ENCODE assay signal across 17 cellular contexts in the genomic region with DNA sequence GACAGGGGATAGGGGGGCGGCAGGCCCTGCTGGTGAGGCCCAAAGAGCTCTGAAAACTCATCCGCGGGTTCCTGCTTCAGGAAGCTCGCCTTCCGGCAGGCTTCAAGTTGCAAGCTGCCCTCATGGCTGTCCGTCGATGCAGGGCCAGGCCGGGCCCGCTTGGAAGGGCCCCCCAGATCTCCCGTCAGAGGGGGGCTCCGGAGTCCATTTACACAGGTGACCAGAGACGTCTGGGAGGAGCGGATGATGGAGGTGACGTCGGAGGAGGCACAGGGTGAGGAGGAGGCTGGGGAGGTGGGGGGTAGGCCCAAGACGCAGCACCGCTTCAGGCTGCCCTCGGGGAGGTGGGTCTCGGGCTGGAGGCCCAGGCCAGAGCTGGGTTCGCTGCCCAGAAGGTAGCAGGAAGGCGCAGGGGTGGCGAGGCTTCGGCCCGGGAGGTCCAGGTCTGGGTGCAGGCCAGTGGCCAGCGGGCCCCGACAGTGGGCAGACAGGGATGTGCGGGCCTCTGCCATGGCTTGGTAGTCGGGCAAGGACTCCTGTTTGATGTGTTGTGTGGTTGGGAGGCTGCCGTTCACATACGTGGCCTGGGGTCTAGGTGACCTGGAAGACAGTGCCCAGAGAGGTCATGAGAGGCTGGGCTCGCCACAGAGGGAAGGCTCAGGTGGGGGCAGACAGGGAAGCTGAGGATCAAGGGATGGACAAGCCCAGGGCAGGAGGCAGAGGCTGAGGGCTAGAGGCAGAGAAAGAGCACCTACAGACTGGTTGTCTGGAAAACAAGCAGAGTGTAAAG.
"Had no signal": no experiment of that assay in that cellular context is flagged by ENCODE, and none has a peak within 500 bp of the region (broad histone marks: within the 10 kb centered on the region; RNA-seq: fewer than 3 reads in every experiment).

No MANE protein-coding gene starts in this region.

- H3K9me3 ChIP-seq: breast epithelium, esophagus squamous epithelium, lower lobe of right lung, stomach, thyroid gland had no signal

- H3K4me1 ChIP-seq: breast epithelium had no signal

- H3K4me3 ChIP-seq: breast epithelium, esophagus squamous epithelium, lower lobe of right lung, SK-N-MC, stomach, thyroid gland had no signal

- H3K27me3 Mint-ChIP-seq: activated CD4-positive, alpha-beta memory T cell treated with anti-CD3 and anti-CD28 coated beads for 36 hours; activated CD4-positive, alpha-beta T cell treated with anti-CD3 and anti-CD28 coated beads, Interleukin-2, amount 10 ng/mL, durations not matched to agents 24 days and 14 days; central memory CD8-positive, alpha-beta T cell; naive thymus-derived CD8-positive, alpha-beta T cell had no signal

- DNase-seq: activated CD4-positive, alpha-beta memory T cell treated with anti-CD3 and anti-CD28 coated beads for 36 hours; activated naive CD4-positive, alpha-beta T cell treated with anti-CD3 and anti-CD28 coated beads, Interleukin-2, amount 50 U/mL, for 16 hours; effector CD4-positive, alpha-beta T cell; esophagus squamous epithelium; foreskin melanocyte; kidney glomerular epithelial cell; naive thymus-derived CD8-positive, alpha-beta T cell; stimulated activated CD4-positive, alpha-beta T cell treated with anti-CD3 and anti-CD28 coated beads, Interleukin-12 subunit alpha, Interleukin-12 subunit beta, amount 100 ng/mL, for 4 hours; stimulated activated CD4-positive, alpha-beta T cell treated with anti-CD3 and anti-CD28 coated beads, Interleukin-4, amount 100 ng/mL, for 1 hour had no signal

- H3K36me3 ChIP-seq: breast epithelium, esophagus squamous epithelium, lower lobe of right lung, stomach, thyroid gland had no signal

- H3K27ac Mint-ChIP-seq: activated CD4-positive, alpha-beta memory T cell treated with anti-CD3 and anti-CD28 coated beads for 36 hours; activated CD4-positive, alpha-beta T cell treated with anti-CD3 and anti-CD28 coated beads, Interleukin-2, amount 10 ng/mL, durations not matched to agents 24 days and 14 days; naive thymus-derived CD8-positive, alpha-beta T cell had no signal

- H3K9me3 Mint-ChIP-seq: activated CD4-positive, alpha-beta memory T cell treated with anti-CD3 and anti-CD28 coated beads for 36 hours; activated CD4-positive, alpha-beta T cell treated with anti-CD3 and anti-CD28 coated beads, Interleukin-2, amount 10 ng/mL, durations not matched to agents 24 days and 14 days; central memory CD8-positive, alpha-beta T cell; naive thymus-derived CD8-positive, alpha-beta T cell had no signal

- H3K27ac ChIP-seq: breast epithelium, epithelial cell of prostate, esophagus squamous epithelium, lower lobe of right lung, SK-N-MC, stomach, thyroid gland had no signal

- H3K36me3 Mint-ChIP-seq: activated CD4-positive, alpha-beta memory T cell treated with anti-CD3 and anti-CD28 coated beads for 36 hours; naive thymus-derived CD8-positive, alpha-beta T cell had no signal

- H3K4me1 Mint-ChIP-seq: activated CD4-positive, alpha-beta T cell treated with anti-CD3 and anti-CD28 coated beads, Interleukin-2, amount 10 ng/mL, durations not matched to agents 24 days and 14 days had no signal

- H3K4me3 Mint-ChIP-seq: activated CD4-positive, alpha-beta memory T cell treated with anti-CD3 and anti-CD28 coated beads for 36 hours; activated CD4-positive, alpha-beta T cell treated with anti-CD3 and anti-CD28 coated beads, Interleukin-2, amount 10 ng/mL, durations not matched to agents 24 days and 14 days; central memory CD8-positive, alpha-beta T cell; naive thymus-derived CD8-positive, alpha-beta T cell had no signal

- ATAC-seq: naive thymus-derived CD8-positive, alpha-beta T cell had no signal

- H3K27me3 ChIP-seq: breast epithelium, esophagus squamous epithelium, thyroid gland had no signal
